28 cellular contexts compared by ENCODE assay signal in the genomic region with DNA sequence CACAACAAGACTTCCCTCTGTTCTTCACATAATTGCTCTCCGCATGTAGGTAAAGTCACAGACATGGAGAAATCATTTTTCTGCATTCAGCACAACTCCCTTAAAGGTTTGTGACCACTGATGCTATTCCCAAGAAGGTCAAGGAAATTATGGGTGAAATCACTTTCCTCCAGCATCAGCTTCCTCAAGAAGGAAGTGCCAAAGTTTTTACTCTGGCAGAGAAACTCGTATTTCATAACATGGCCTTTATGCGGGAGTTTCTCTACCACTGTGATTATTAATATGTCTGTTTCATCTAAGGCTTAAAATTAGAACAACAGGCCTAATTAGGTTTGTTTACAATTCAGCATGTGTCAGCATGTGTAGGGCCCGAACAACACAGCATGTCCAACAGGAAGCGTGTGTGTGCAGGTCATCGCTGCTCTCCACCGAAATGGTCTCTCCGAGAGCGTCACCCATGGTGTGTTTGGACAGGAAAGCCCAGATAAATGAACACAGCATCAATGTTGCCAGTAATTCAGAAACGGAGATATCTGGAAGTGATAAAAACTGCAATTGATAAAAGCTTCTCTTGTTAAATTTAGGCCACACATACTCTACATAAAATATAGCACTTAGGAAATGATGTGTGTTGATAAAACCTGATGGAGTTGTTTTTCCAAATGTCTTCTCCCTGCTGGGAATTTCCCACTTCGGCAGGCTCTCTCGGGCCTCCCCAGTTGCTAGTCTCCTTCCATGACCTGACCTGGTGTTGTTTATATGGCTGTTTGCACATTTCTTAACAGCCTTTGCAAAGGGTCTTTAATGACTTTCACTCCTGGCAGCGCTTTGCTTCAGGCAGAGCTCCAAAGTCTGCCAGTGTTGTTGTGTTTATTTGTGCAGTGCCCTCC.
DNase-seq lines count a peak whose midpoint lies in the region; ATAC-seq and TF ChIP-seq lines count a peak whose summit lies in the region.
"Had no signal": no experiment of that assay in that cellular context is flagged by ENCODE, and none has a peak within 500 bp of the region (broad histone marks: within the 10 kb centered on the region; RNA-seq: fewer than 3 reads in every experiment).

No MANE protein-coding gene starts in this region.

- no peaks in the 10 kb centered on the region for H3K27me3 Mint-ChIP-seq in chondrocyte (ENCODE audit: low read depth)
- H3K27me3 Mint-ChIP-seq: activated CD4-positive, alpha-beta memory T cell treated with anti-CD3 and anti-CD28 coated beads, Interleukin-2, amount 10 ng/mL, durations not matched to agents 7 days and 5 days had no signal

- WGBS in body of pancreas, 2 donors, result 50 to 60% methylated on average over 13 of the region's 13 CpGs

- no peaks in the 10 kb centered on the region for H3K27me3 ChIP-seq in body of pancreas
- H3K27me3 ChIP-seq: BE2C, right atrium auricular region, spleen, testis, uterus had no signal

- no peak overlapping the region for H3K27ac ChIP-seq in body of pancreas
- H3K27ac ChIP-seq: lower lobe of right lung, parathyroid adenoma, right atrium auricular region, SK-N-MC, testis, uterus had no signal

- intact Hi-C loops in body of pancreas (cut with DNase I), result no loop called here

- TF ChIP-seq CTCF in chondrocyte (IDR thresholded peaks at IDR 0.05) (no peak), body of pancreas (IDR thresholded peaks at IDR 0.05) (no peak)

- H3K4me1 ChIP-seq in body of pancreas, result no peaks in the 10 kb centered on the region
- H3K4me1 ChIP-seq: BE2C, lower lobe of right lung, parathyroid adenoma, right atrium auricular region, spleen, testis, uterus had no signal

- peak; percentile 15 for DNase-seq in NCI-H226
- no peak for DNase-seq in chondrocyte (ENCODE audit: low spot score)
- DNase-seq in left kidney (ENCODE audit: low read depth, low spot score), result peak; percentile 27
- peak; percentile 7 for DNase-seq in stromal cell of bone marrow (ENCODE audit: low read depth)
- no peak for DNase-seq in body of pancreas
- DNase-seq: activated CD4-positive, alpha-beta memory T cell treated with anti-CD3 and anti-CD28 coated beads, Interleukin-2, amount 10 ng/mL, durations not matched to agents 7 days and 5 days; activated CD4-positive, alpha-beta T cell treated with anti-CD3 and anti-CD28 coated beads for 1 hour; activated CD8-positive, alpha-beta memory T cell treated with anti-CD3 and anti-CD28 coated beads, Interleukin-2, amount 50 U/mL, for 48 hours; activated naive CD4-positive, alpha-beta T cell treated with anti-CD3 and anti-CD28 coated beads for 36 hours; BE2C; CD8-positive, alpha-beta T cell; cortex of kidney; foreskin melanocyte; lower lobe of right lung; mucosa of descending colon; NCI-H82; spleen; stimulated activated CD4-positive, alpha-beta T cell treated with anti-CD3 and anti-CD28 coated beads, Interleukin-2, amount 100 ng/mL, for 24 hours; stimulated activated naive CD8-positive, alpha-beta T cell treated with anti-CD3 and anti-CD28 coated beads, Interleukin-15, Interleukin-2, amounts not matched to agents 100 U/mL and 50 U/mL, for 24 hours; T-helper 2 cell; testis; uterus had no signal

- peaks cover 14% of the 10 kb centered on the region for H3K4me1 Mint-ChIP-seq in chondrocyte (ENCODE audit: low read depth)
- H3K4me1 Mint-ChIP-seq: activated CD4-positive, alpha-beta memory T cell treated with anti-CD3 and anti-CD28 coated beads, Interleukin-2, amount 10 ng/mL, durations not matched to agents 7 days and 5 days; neural crest cell had no signal

- H3K9me3 ChIP-seq in body of pancreas, result no peaks in the 10 kb centered on the region
- H3K9me3 ChIP-seq: BE2C, lower lobe of right lung, right atrium auricular region, testis, uterus had no signal

- ATAC-seq in HG02763 (IDR thresholded peaks at IDR 0.05; ENCODE audit: unreplicated experiment) (no peak), GM18909 (IDR thresholded peaks at IDR 0.05; ENCODE audit: poor library complexity, unreplicated experiment) (no peak), body of pancreas (no peak)
- ATAC-seq: CD8-positive, alpha-beta T cell; lower lobe of right lung; mucosa of descending colon; stimulated activated naive CD8-positive, alpha-beta T cell treated with anti-CD3 and anti-CD28 coated beads, Interleukin-15, Interleukin-2, amounts not matched to agents 100 U/mL and 50 U/mL, for 24 hours had no signal

- H3K4me3 Mint-ChIP-seq in chondrocyte (ENCODE audit: unreplicated experiment), result no peak overlapping the region
- H3K4me3 Mint-ChIP-seq: activated CD4-positive, alpha-beta memory T cell treated with anti-CD3 and anti-CD28 coated beads, Interleukin-2, amount 10 ng/mL, durations not matched to agents 7 days and 5 days; activated naive CD4-positive, alpha-beta T cell treated with anti-CD3 and anti-CD28 coated beads for 36 hours; CD8-positive, alpha-beta T cell; neural crest cell had no signal

- H3K27ac Mint-ChIP-seq in chondrocyte (ENCODE audit: unreplicated experiment), result peak overlapping the region; percentile 75
- H3K27ac Mint-ChIP-seq: activated CD4-positive, alpha-beta memory T cell treated with anti-CD3 and anti-CD28 coated beads, Interleukin-2, amount 10 ng/mL, durations not matched to agents 7 days and 5 days; activated naive CD4-positive, alpha-beta T cell treated with anti-CD3 and anti-CD28 coated beads for 36 hours; CD8-positive, alpha-beta T cell had no signal

- H3K9me3 Mint-ChIP-seq in chondrocyte (ENCODE audit: low read depth), result peaks cover 10% of the 10 kb centered on the region

- TF ChIP-seq POLR2A in body of pancreas (IDR thresholded peaks at IDR 0.05), result no peak

- H3K4me3 ChIP-seq in body of pancreas, result no peak overlapping the region
- H3K4me3 ChIP-seq: lower lobe of right lung, mucosa of descending colon, right atrium auricular region, SK-N-MC, spleen, testis, uterus had no signal

- no peaks in the 10 kb centered on the region for H3K36me3 ChIP-seq in body of pancreas (replicated peaks in 1 of 2; ENCODE audit: insufficient read depth in 1 of 2, low read depth in 2 of 2)
- H3K36me3 ChIP-seq: BE2C, lower lobe of right lung, right atrium auricular region, spleen, uterus had no signal

- no peaks in the 10 kb centered on the region for H3K36me3 Mint-ChIP-seq in chondrocyte (ENCODE audit: low read depth)
- H3K36me3 Mint-ChIP-seq: CD8-positive, alpha-beta T cell had no signal

Comparison
In these comparisons a context has a peak if more than half of its experiments do, and no peak if none do; other contexts are left out.
1. DNase-seq: peak in NCI-H226 (single experiment), left kidney (single experiment) and stromal cell of bone marrow (single experiment); none in chondrocyte (single experiment) and body of pancreas (0 of 4).